In genomic region chr3:64884574-64884973, GRCh38 we compare ENCODE assay signal across 14 cellular contexts.
A peak's percentile ranks its signal among the peaks of the same experiment; 100 is the strongest.
DNase-seq lines count a peak whose midpoint lies in the region; ATAC-seq and TF ChIP-seq lines count a peak whose summit lies in the region.
"Had no signal": no experiment of that assay in that cellular context is flagged by ENCODE, and none has a peak within 500 bp of the region (broad histone marks: within the 10 kb centered on the region; RNA-seq: fewer than 3 reads in every experiment).

No MANE protein-coding gene starts in this region.

- H3K36me3 ChIP-seq in liver (ENCODE audit: control insufficient read depth in 4 of 4, insufficient read depth in 3 of 4, low read depth in 1 of 4, low read length in 3 of 4) (no peaks in the 10 kb centered on the region), right lobe of liver (no peaks in the 10 kb centered on the region), transverse colon (no peaks in the 10 kb centered on the region), thyroid gland (no peaks in the 10 kb centered on the region)

- H3K9me3 ChIP-seq in liver (ENCODE audit: control insufficient read depth in 4 of 4, low read length in 3 of 4) (no peaks in the 10 kb centered on the region), right lobe of liver (no peaks in the 10 kb centered on the region), transverse colon (no peaks in the 10 kb centered on the region), thyroid gland (no peaks in the 10 kb centered on the region)

- WGBS in liver = 67% methylated on average over 3 of the region's 3 CpGs
- WGBS in right lobe of liver (ENCODE audit: insufficient coverage, low coverage, low lambda C conversion rate, missing lambda C conversion rate) = 53% methylated on average over 3 of the region's 3 CpGs
- 36 to 45% methylated on average over 3 of the region's 3 CpGs for WGBS in transverse colon (ENCODE audit: low coverage in 1 of 2), 2 donors
- WGBS in lower leg skin, 2 donors = 42 to 49% methylated on average over 3 of the region's 3 CpGs
- 64 to 79% methylated on average over 3 of the region's 3 CpGs for WGBS in thyroid gland, 2 donors

- in situ Hi-C loops in transverse colon (cut with MboI; ENCODE audit: low pct_ligation_motif_present in 1 of 4, low pct_unique_long_range_greater_than_20kb in 1 of 4, low sequenced_read_pairs in 3 of 4) = no loop called here

- no peak for TF ChIP-seq RAD21 in liver (IDR thresholded peaks at IDR 0.05)

- H3K9ac ChIP-seq in liver (ENCODE audit: low read depth in 1 of 2, low read length in 2 of 2) = no peak overlapping the region

- ATAC-seq in right lobe of liver (no peak), left ventricle myocardium superior (peak; percentile 41)
- ATAC-seq: GM12878, GM23338 had no signal

- no peak for TF ChIP-seq CTCF in liver (IDR thresholded peaks at IDR 0.05; ENCODE audit: low read depth, low read length, missing input control)
- no peak for TF ChIP-seq CTCF in right lobe of liver (IDR thresholded peaks at IDR 0.05)
- TF ChIP-seq CTCF in transverse colon (IDR thresholded peaks at IDR 0.05) = no peak
- TF ChIP-seq CTCF in lower leg skin (IDR thresholded peaks at IDR 0.05) = no peak
- no peak for TF ChIP-seq CTCF in thyroid gland (IDR thresholded peaks at IDR 0.05)

- DNase-seq in right lobe of liver (no peak), left ventricle myocardium superior (no peak), transverse colon (no peak), lower leg skin (ENCODE audit: low spot score in 2 of 2) (no peak), thyroid gland (no peak)
- no peak for DNase-seq in stimulated activated CD4-positive, alpha-beta T cell treated with anti-CD3 and anti-CD28 coated beads, Interleukin-4, amount 100 ng/mL, for 1 hour
- DNase-seq: C1 segment of cervical spinal cord; Calu3; CD4-positive, alpha-beta T cell; DMS79; H7 had no signal

- H3K27me3 ChIP-seq in liver (ENCODE audit: control insufficient read depth in 4 of 4, insufficient read depth in 4 of 4, low read length in 3 of 4) = no peaks in the 10 kb centered on the region
- H3K27me3 ChIP-seq in right lobe of liver = no peaks in the 10 kb centered on the region
- H3K27me3 ChIP-seq in transverse colon = no peaks in the 10 kb centered on the region
- no peaks in the 10 kb centered on the region for H3K27me3 ChIP-seq in thyroid gland

- no peak for TF ChIP-seq EP300 in transverse colon (IDR thresholded peaks at IDR 0.05; ENCODE audit: low read depth)

- H3K4me1 ChIP-seq in liver (ENCODE audit: control insufficient read depth in 4 of 4, insufficient read depth in 4 of 4, low read length in 3 of 4) = no peaks in the 10 kb centered on the region
- H3K4me1 ChIP-seq in right lobe of liver = no peaks in the 10 kb centered on the region
- H3K4me1 ChIP-seq in transverse colon = peaks cover 0 to 20% (median 0%) of the 10 kb centered on the region in 4 donors
- no peaks in the 10 kb centered on the region for H3K4me1 ChIP-seq in thyroid gland

- no peak overlapping the region for H3K27ac ChIP-seq in liver (ENCODE audit: low read depth in 1 of 2, low read length in 2 of 2)
- no peak overlapping the region for H3K27ac ChIP-seq in right lobe of liver
- peak overlapping the region in 3 of 4 donors; percentile 12 to 25 (median 18) for H3K27ac ChIP-seq in transverse colon
- no peak overlapping the region for H3K27ac ChIP-seq in thyroid gland

- TF ChIP-seq POLR2A in right lobe of liver (IDR thresholded peaks at IDR 0.05) = no peak
- no peak for TF ChIP-seq POLR2A in transverse colon (IDR thresholded peaks at IDR 0.05)
- TF ChIP-seq POLR2A in lower leg skin (IDR thresholded peaks at IDR 0.05) = no peak
- no peak for TF ChIP-seq POLR2A in thyroid gland (IDR thresholded peaks at IDR 0.05)

- intact Hi-C loops in right lobe of liver (cut with DNase I) = no loop called here
- intact Hi-C loops in left ventricle myocardium superior (cut with micrococcal nuclease) = no loop called here
- intact Hi-C loops in transverse colon (cut with DNase I; ENCODE audit: low total_unique reads) = no loop called here
- intact Hi-C loops in lower leg skin (cut with DNase I; ENCODE audit: low total_unique reads) = no loop called here
- intact Hi-C loops in thyroid gland (cut with DNase I) = no loop called here

- H3K4me3 ChIP-seq in liver (ENCODE audit: low read depth in 1 of 3, low read length in 3 of 3) (no peak overlapping the region), right lobe of liver (no peak overlapping the region), transverse colon (no peak overlapping the region), lower leg skin (ENCODE audit: low read depth, poor library complexity, severe bottlenecking) (no peak overlapping the region), thyroid gland (replicated peaks in 1 of 3) (no peak overlapping the region)
- H3K4me3 ChIP-seq: GM12878, GM23338 had no signal

TF ChIP-seq in liver, 16 proteins besides CTCF, POLR2A, EP300 and RAD21:
- TF ChIP-seq MAX (IDR thresholded peaks at IDR 0.05) = no peak
- TF ChIP-seq NR2F2 (IDR thresholded peaks at IDR 0.05) = peak; percentile 35

Comparison
In these comparisons a context has a peak if more than half of its experiments do, and no peak if none do; other contexts are left out.
1. H3K27ac ChIP-seq: peak in transverse colon (3 of 4); none in liver (0 of 2), right lobe of liver (0 of 3) and thyroid gland (0 of 3).